In the genomic region with DNA sequence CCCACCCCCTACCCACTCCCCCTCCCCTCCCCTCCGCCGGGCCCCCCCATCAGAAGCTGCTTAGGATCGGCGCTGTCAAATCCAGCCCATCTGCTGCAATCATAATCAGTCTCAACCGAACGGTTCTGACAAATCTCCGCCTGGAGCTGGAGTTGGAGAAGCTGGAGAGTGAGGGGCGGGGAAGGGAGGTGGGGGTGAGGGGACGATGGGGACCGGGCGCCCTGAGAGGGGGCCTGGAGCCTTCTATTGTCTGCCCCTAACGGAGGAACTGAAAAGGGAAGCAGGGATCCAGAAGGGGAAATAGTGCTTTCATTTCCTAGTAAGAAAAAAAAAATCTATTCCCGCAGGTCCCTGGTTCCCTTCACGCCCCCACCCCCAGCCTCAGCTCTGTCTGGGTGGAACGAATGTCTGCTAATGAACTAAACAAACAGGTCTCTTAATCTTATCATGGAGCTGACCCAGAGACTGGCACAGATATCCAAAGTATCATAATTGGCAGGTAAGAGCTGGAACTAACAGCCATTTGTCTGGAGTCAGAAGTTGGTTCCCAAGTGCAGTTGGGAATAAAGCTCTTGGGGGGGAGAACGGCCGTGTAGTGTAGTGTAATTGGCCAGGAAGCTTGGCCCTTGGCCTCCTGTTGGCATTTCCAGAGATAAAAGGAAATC, we compare ENCODE assay signal across 10 cellular contexts.
DNase-seq lines count a peak whose midpoint lies in the region; ATAC-seq and TF ChIP-seq lines count a peak whose summit lies in the region.
"Had no signal": no experiment of that assay in that cellular context is flagged by ENCODE, and none has a peak within 500 bp of the region (broad histone marks: within the 10 kb centered on the region; RNA-seq: fewer than 3 reads in every experiment).

No MANE protein-coding gene starts in this region.

- H3K9me1 ChIP-seq in IMR-90 (ENCODE audit: insufficient read depth, low read length), result peaks cover 6% of the 10 kb centered on the region; the same call in 1 of the 2 replicates

- H3K4ac ChIP-seq in IMR-90 (ENCODE audit: low read depth, low read length) (peak overlapping the region; percentile 93), mesenchymal stem cell (ENCODE audit: low read depth in 1 of 2, low read length in 2 of 2) (no peak overlapping the region)

- peaks cover 25% of the 10 kb centered on the region for H3K4me1 ChIP-seq in IMR-90 (ENCODE audit: control insufficient read depth, insufficient read depth, low read length)
- H3K4me1 ChIP-seq in colonic mucosa, result no peaks in the 10 kb centered on the region
- peaks cover 16% of the 10 kb centered on the region for H3K4me1 ChIP-seq in mesenchymal stem cell (ENCODE audit: control insufficient read depth, insufficient read depth, low read depth, low read length)
- H3K4me1 ChIP-seq: SJCRH30 had no signal

- peaks cover 11 to 54% of the 10 kb centered on the region in 2 experiments; a peak in 3 of 4 replicates for H3K79me1 ChIP-seq in IMR-90 (ENCODE audit: low read depth in 1 of 2, low read length in 2 of 2)
- H3K79me1 ChIP-seq in mesenchymal stem cell (replicated peaks; ENCODE audit: low read length, poor library complexity, severe bottlenecking), result peaks cover 4% of the 10 kb centered on the region

- peak overlapping the region; percentile 93 for H3K14ac ChIP-seq in IMR-90 (replicated peaks; ENCODE audit: low read depth, low read length)
- H3K14ac ChIP-seq in mesenchymal stem cell (ENCODE audit: low read length in 2 of 2), result no peak overlapping the region

- H3K4me2 ChIP-seq in IMR-90 (ENCODE audit: low read depth, low read length) (peak overlapping the region; percentile 95), mesenchymal stem cell (ENCODE audit: low read length, poor library complexity, severe bottlenecking) (peak overlapping the region; percentile 100)

- H3K9me3 Mint-ChIP-seq in activated CD8-positive, alpha-beta T cell treated with anti-CD3 and anti-CD28 coated beads, Interleukin-2, amount 10 ng/mL, durations not matched to agents 7 days and 5 days (ENCODE audit: insufficient read depth), result no peaks in the 10 kb centered on the region
- no peaks in the 10 kb centered on the region for H3K9me3 Mint-ChIP-seq in activated naive CD4-positive, alpha-beta T cell treated with anti-CD3 and anti-CD28 coated beads for 36 hours
- H3K9me3 Mint-ChIP-seq: IgD-negative memory B cell had no signal

- H3K27ac ChIP-seq in IMR-90 (ENCODE audit: insufficient read depth, low read length) (peak overlapping the region; percentile 96), colonic mucosa (no peak overlapping the region), mesenchymal stem cell (ENCODE audit: low read length, poor library complexity, severe bottlenecking) (no peak overlapping the region)
- H3K27ac ChIP-seq: SJCRH30 had no signal

- POLR2A ChIA-PET in AG04449 (lab: Yijun Ruan, JAX) (no interaction called here), IMR-90 (lab: Charles Lee; ENCODE audit: unreplicated experiment) (interaction anchor here (0.6 to 1.5 kb wide), 8 partner anchors 19 to 407 kb away, joined by 3 to 7 read pairs (median 3); no protein-coding TSS in a partner anchor)
- POLR2A ChIA-PET in activated CD8-positive, alpha-beta T cell treated with anti-CD3 and anti-CD28 coated beads, Interleukin-2, amount 10 ng/mL, durations not matched to agents 7 days and 5 days (lab: Charles Lee), result no interaction called here

- no peaks in the 10 kb centered on the region for H3K27me3 ChIP-seq in IMR-90 (ENCODE audit: control insufficient read depth, insufficient read depth, low read length)
- no peaks in the 10 kb centered on the region for H3K27me3 ChIP-seq in colonic mucosa
- peaks cover 0 to 8% of the 10 kb centered on the region in 2 experiments for H3K27me3 ChIP-seq in mesenchymal stem cell (ENCODE audit: control insufficient read depth in 1 of 2, insufficient read depth in 1 of 2, low read length in 2 of 2)
- H3K27me3 ChIP-seq: SJCRH30 had no signal

- DNase-seq in AG04449 (ENCODE audit: low read depth, low spot score), result no peak
- no peak for DNase-seq in IMR-90
- DNase-seq in colonic mucosa, result no peak
- no peak for DNase-seq in mesenchymal stem cell
- DNase-seq in activated CD8-positive, alpha-beta T cell treated with anti-CD3 and anti-CD28 coated beads, Interleukin-2, amount 10 ng/mL, durations not matched to agents 7 days and 5 days, result no peak
- no peak for DNase-seq in stimulated activated CD4-positive, alpha-beta T cell treated with anti-CD3 and anti-CD28 coated beads, Interleukin-1b, Interleukin-23, amount 100 ng/mL, for 48 hours
- no peak for DNase-seq in activated naive CD4-positive, alpha-beta T cell treated with anti-CD3 and anti-CD28 coated beads for 36 hours
- DNase-seq: SJCRH30 had no signal

- BruUV-seq in IMR-90 (replicated peaks; lab: Mats Ljungman, UMichigan), result no TSS peak

- no peak overlapping the region for H3K27ac Mint-ChIP-seq in activated CD8-positive, alpha-beta T cell treated with anti-CD3 and anti-CD28 coated beads, Interleukin-2, amount 10 ng/mL, durations not matched to agents 7 days and 5 days
- no peak overlapping the region for H3K27ac Mint-ChIP-seq in activated naive CD4-positive, alpha-beta T cell treated with anti-CD3 and anti-CD28 coated beads for 36 hours
- H3K27ac Mint-ChIP-seq: IgD-negative memory B cell had no signal

- H3K9ac ChIP-seq in IMR-90 (ENCODE audit: low read depth, low read length), result peak overlapping the region; percentile 93
- no peak overlapping the region for H3K9ac ChIP-seq in colonic mucosa (ENCODE audit: low read depth in 2 of 2, low read length in 2 of 2)
- H3K9ac ChIP-seq in mesenchymal stem cell (ENCODE audit: low read length), result no peak overlapping the region

- dilution Hi-C loops in IMR-90 (cut with HindIII; ENCODE audit: low sequenced_read_pairs, unreplicated experiment), result no loop called here

- no peaks in the 10 kb centered on the region for H3K36me3 Mint-ChIP-seq in activated CD8-positive, alpha-beta T cell treated with anti-CD3 and anti-CD28 coated beads, Interleukin-2, amount 10 ng/mL, durations not matched to agents 7 days and 5 days (ENCODE audit: low read depth)
- H3K36me3 Mint-ChIP-seq in activated naive CD4-positive, alpha-beta T cell treated with anti-CD3 and anti-CD28 coated beads for 36 hours (ENCODE audit: low read depth), result peaks cover 1% of the 10 kb centered on the region
- H3K36me3 Mint-ChIP-seq: IgD-negative memory B cell had no signal

- peak overlapping the region; percentile 95; the same call in 1 of the 2 replicates for H3K56ac ChIP-seq in IMR-90 (ENCODE audit: extremely low read depth, insufficient read depth, low read length)

- no peak overlapping the region for H2BK12ac ChIP-seq in mesenchymal stem cell (ENCODE audit: low read length in 2 of 2)

- H3K4me3 Mint-ChIP-seq in activated CD8-positive, alpha-beta T cell treated with anti-CD3 and anti-CD28 coated beads, Interleukin-2, amount 10 ng/mL, durations not matched to agents 7 days and 5 days, result no peak overlapping the region
- H3K4me3 Mint-ChIP-seq in activated naive CD4-positive, alpha-beta T cell treated with anti-CD3 and anti-CD28 coated beads for 36 hours, result no peak overlapping the region
- H3K4me3 Mint-ChIP-seq: IgD-negative memory B cell had no signal

- peak overlapping the region; percentile 63 for H3K4me3 ChIP-seq in AG04449 (ENCODE audit: low read depth, low read length)
- peak overlapping the region; percentile 63 for H3K4me3 ChIP-seq in IMR-90 (ENCODE audit: insufficient read depth, low read depth, low read length)
- peak overlapping the region; percentile 19 for H3K4me3 ChIP-seq in colonic mucosa
- peak overlapping the region in 1 of 2 experiments; percentile 27 for H3K4me3 ChIP-seq in mesenchymal stem cell (ENCODE audit: insufficient read depth in 1 of 2, low read depth in 1 of 2, low read length in 2 of 2)
- H3K4me3 ChIP-seq: SJCRH30 had no signal

- H4K5ac ChIP-seq in IMR-90 (ENCODE audit: low read depth, low read length), result peak overlapping the region; percentile 87

- WGBS in IMR-90 (ENCODE audit: extremely low coverage in 2 of 2, insufficient read length in 1 of 2), 2 experiments, result no CpG with 5 or more reads among the region's 17 CpGs
- WGBS in mesenchymal stem cell, result 3% methylated on average over 12 of the region's 17 CpGs

- H3K18ac ChIP-seq in IMR-90 (ENCODE audit: low read depth, low read length) (peak overlapping the region; percentile 81), mesenchymal stem cell (ENCODE audit: low read depth in 1 of 2, low read length in 2 of 2) (no peak overlapping the region)

- H2AFZ ChIP-seq in IMR-90 (replicated peaks; ENCODE audit: low read length, poor library complexity), result peak overlapping the region; percentile 85
- H2AFZ ChIP-seq in mesenchymal stem cell (ENCODE audit: low read depth, low read length), result no peak overlapping the region

- peak overlapping the region; percentile 90 for H3K23ac ChIP-seq in IMR-90 (ENCODE audit: low read depth, low read length)
- no peak overlapping the region for H3K23ac ChIP-seq in mesenchymal stem cell (ENCODE audit: low read length in 2 of 2)

- TF ChIP-seq POLR2A in IMR-90 (IDR thresholded peaks at IDR 0.05; ENCODE audit: low read depth, low read length), result no peak

- H4K91ac ChIP-seq in IMR-90 (ENCODE audit: insufficient read depth, low read depth, low read length) (peak overlapping the region; percentile 99), mesenchymal stem cell (ENCODE audit: low read length) (no peak overlapping the region)

- in situ Hi-C loops in IMR-90 (cut with MboI; ENCODE audit: low sequenced_read_pairs), result no loop called here

- CTCF ChIA-PET in AG04449 (lab: Yijun Ruan, JAX) (interaction anchor here (0.7 to 1.4 kb wide), 3 partner anchors 293 to 577 kb away, joined by 3 to 8 read pairs (median 4); no protein-coding TSS in a partner anchor), IMR-90 (lab: Yijun Ruan, JAX) (interaction anchor here (1.1 kb wide), 1 partner anchor 300 kb away, joined by 3 read pairs; no protein-coding TSS in a partner anchor)
- CTCF ChIA-PET in activated CD8-positive, alpha-beta T cell treated with anti-CD3 and anti-CD28 coated beads, Interleukin-2, amount 10 ng/mL, durations not matched to agents 7 days and 5 days (lab: Charles Lee), result no interaction called here
- CTCF ChIA-PET in activated naive CD4-positive, alpha-beta T cell treated with anti-CD3 and anti-CD28 coated beads for 36 hours (lab: Charles Lee), result no interaction called here

- H4K20me1 ChIP-seq in IMR-90 (ENCODE audit: insufficient read depth, low read length), result no peaks in the 10 kb centered on the region

- peak overlapping the region; percentile 66 for H2BK5ac ChIP-seq in IMR-90 (ENCODE audit: low read depth, low read length, poor library complexity, severe bottlenecking)
- no peak overlapping the region for H2BK5ac ChIP-seq in mesenchymal stem cell (ENCODE audit: low read depth, low read length, poor library complexity, severe bottlenecking)

- no peaks in the 10 kb centered on the region for H3K4me1 Mint-ChIP-seq in activated CD8-positive, alpha-beta T cell treated with anti-CD3 and anti-CD28 coated beads, Interleukin-2, amount 10 ng/mL, durations not matched to agents 7 days and 5 days (ENCODE audit: low read depth)
- H3K4me1 Mint-ChIP-seq in activated naive CD4-positive, alpha-beta T cell treated with anti-CD3 and anti-CD28 coated beads for 36 hours (ENCODE audit: low read depth), result no peaks in the 10 kb centered on the region

- intact Hi-C loops in IMR-90 (cut with micrococcal nuclease) (loop anchor here (2.0 to 10.0 kb wide), 3 partner anchors 286 to 575 kb away; no protein-coding TSS in a partner anchor), colonic mucosa (cut with DNase I) (no loop called here)
- intact Hi-C loops in activated naive CD4-positive, alpha-beta T cell treated with anti-CD3 and anti-CD28 coated beads for 36 hours (cut with micrococcal nuclease), result no loop called here

- TF ChIP-seq RAD21 in IMR-90 (IDR thresholded peaks at IDR 0.05; ENCODE audit: low read length), result no peak

- peak overlapping the region; percentile 77 for H2AK9ac ChIP-seq in IMR-90 (replicated peaks; ENCODE audit: low read depth, low read length, poor library complexity)

- H3K27me3 Mint-ChIP-seq in activated CD8-positive, alpha-beta T cell treated with anti-CD3 and anti-CD28 coated beads, Interleukin-2, amount 10 ng/mL, durations not matched to agents 7 days and 5 days (ENCODE audit: low read depth), result peaks cover 13% of the 10 kb centered on the region
- peaks cover 16% of the 10 kb centered on the region for H3K27me3 Mint-ChIP-seq in activated naive CD4-positive, alpha-beta T cell treated with anti-CD3 and anti-CD28 coated beads for 36 hours (ENCODE audit: low read depth)

- H2BK15ac ChIP-seq in IMR-90 (ENCODE audit: low read depth, low read length) (peak overlapping the region; percentile 99), mesenchymal stem cell (ENCODE audit: low read depth, poor library complexity, severe bottlenecking) (no peak overlapping the region)

- TF ChIP-seq CTCF in AG04449 (IDR thresholded peaks at IDR 0.05; ENCODE audit: insufficient read depth, low read length, missing control alignments), result no peak
- no peak for TF ChIP-seq CTCF in IMR-90 (conservative IDR thresholded peaks at IDR 0.05; ENCODE audit: low read depth, low read length)
- no peak for TF ChIP-seq CTCF in colonic mucosa (IDR thresholded peaks at IDR 0.05)

- H2BK20ac ChIP-seq in IMR-90 (ENCODE audit: low read depth, low read length), result peak overlapping the region; percentile 88

- H2AK5ac ChIP-seq in IMR-90 (ENCODE audit: low read depth, low read length) (peak overlapping the region; percentile 88), mesenchymal stem cell (ENCODE audit: low read length, severe bottlenecking) (no peak overlapping the region)

- H2BK120ac ChIP-seq in IMR-90 (ENCODE audit: low read depth, low read length) (peak overlapping the region; percentile 96), mesenchymal stem cell (ENCODE audit: low read depth, low read length) (no peak overlapping the region)

- H4K8ac ChIP-seq in IMR-90 (ENCODE audit: low read depth in 2 of 2, low read length in 2 of 2) (peak overlapping the region; percentile 85 to 86), mesenchymal stem cell (ENCODE audit: low read length) (no peak overlapping the region)

- no peaks in the 10 kb centered on the region for H3K9me3 ChIP-seq in IMR-90 (ENCODE audit: control insufficient read depth, insufficient read depth, low read length)
- H3K9me3 ChIP-seq in colonic mucosa, result no peaks in the 10 kb centered on the region
- H3K9me3 ChIP-seq in mesenchymal stem cell (ENCODE audit: control insufficient read depth, low read length), result no peaks in the 10 kb centered on the region
- H3K9me3 ChIP-seq: SJCRH30 had no signal

- ATAC-seq in IMR-90 (ENCODE audit: low read depth) (no peak; the same call in 1 of the 2 replicates), HG02884 (IDR thresholded peaks at IDR 0.05; ENCODE audit: unreplicated experiment) (no peak)
- ATAC-seq in activated CD8-positive, alpha-beta T cell treated with anti-CD3 and anti-CD28 coated beads, Interleukin-2, amount 10 ng/mL, durations not matched to agents 7 days and 5 days, result no peak

- H3K36me3 ChIP-seq in IMR-90 (ENCODE audit: control insufficient read depth, insufficient read depth, low read length) (no peaks in the 10 kb centered on the region), colonic mucosa (no peaks in the 10 kb centered on the region), mesenchymal stem cell (ENCODE audit: control insufficient read depth in 1 of 2, insufficient read depth in 2 of 2, low read depth in 1 of 2, low read length in 2 of 2) (no peaks in the 10 kb centered on the region)
- H3K36me3 ChIP-seq: SJCRH30 had no signal

Comparison
In these comparisons a context has a peak if more than half of its experiments do, and no peak if none do; other contexts are left out.
1. CTCF ChIA-PET loops: an anchor here in AG04449 (0.7 to 1.4 kb wide) and IMR-90 (1.1 kb wide); none called in activated CD8-positive, alpha-beta T cell treated with anti-CD3 and anti-CD28 coated beads, Interleukin-2, amount 10 ng/mL, durations not matched to agents 7 days and 5 days and activated naive CD4-positive, alpha-beta T cell treated with anti-CD3 and anti-CD28 coated beads for 36 hours.